In genomic region chr17:50908140-50908859, GRCh38 we compare ENCODE assay signal across 15 cellular contexts. TPM values are rescaled to one million over a fixed set of nuclear protein-coding genes. Genes with fewer than 3 reads are reported as not detected.
DNase-seq lines count a peak whose midpoint lies in the region; ATAC-seq and TF ChIP-seq lines count a peak whose summit lies in the region.
"Had no signal": no experiment of that assay in that cellular context is flagged by ENCODE, and none has a peak within 500 bp of the region (broad histone marks: within the 10 kb centered on the region; RNA-seq: fewer than 3 reads in every experiment).

No MANE protein-coding gene starts in this region.

- no peak overlapping the region for H3K4me3 ChIP-seq in right atrium auricular region
- H3K4me3 ChIP-seq in skin epidermis: no peak overlapping the region
- H3K4me3 ChIP-seq: adrenal gland, gastroesophageal sphincter had no signal

- no peak overlapping the region for H3K4me3 Mint-ChIP-seq in activated naive CD4-positive, alpha-beta T cell treated with anti-CD3 and anti-CD28 coated beads for 36 hours
- H3K4me3 Mint-ChIP-seq in T-helper 17 cell: peak overlapping the region; percentile 61
- H3K4me3 Mint-ChIP-seq: neural crest cell had no signal

- no peak for TF ChIP-seq CTCF in right atrium auricular region (IDR thresholded peaks at IDR 0.05)

- H3K36me3 ChIP-seq in right atrium auricular region: no peaks in the 10 kb centered on the region
- H3K36me3 ChIP-seq: adrenal gland, gastroesophageal sphincter had no signal

- peak overlapping the region; percentile 56 to 82 for H3K27ac ChIP-seq in right atrium auricular region
- H3K27ac ChIP-seq in skin epidermis: peak overlapping the region in 17 of 21 experiments; percentile 36 to 86 (median 72)

- CTCF ChIA-PET in activated naive CD4-positive, alpha-beta T cell treated with anti-CD3 and anti-CD28 coated beads for 36 hours (lab: Charles Lee): interaction anchor here (1.1 to 2.0 kb wide), 2 partner anchors 41 to 55 kb away, joined by 3 to 6 read pairs; no protein-coding TSS in a partner anchor

- no peaks in the 10 kb centered on the region for H3K36me3 Mint-ChIP-seq in activated naive CD4-positive, alpha-beta T cell treated with anti-CD3 and anti-CD28 coated beads for 36 hours (ENCODE audit: low read depth)
- no peaks in the 10 kb centered on the region for H3K36me3 Mint-ChIP-seq in T-helper 17 cell (ENCODE audit: low read depth)

- peaks cover 0 to 39% of the 10 kb centered on the region in 2 donors for H3K4me1 ChIP-seq in right atrium auricular region
- H3K4me1 ChIP-seq: adrenal gland had no signal

- peak; percentile 40 for DNase-seq in activated naive CD4-positive, alpha-beta T cell treated with anti-CD3 and anti-CD28 coated beads for 36 hours
- no peak for DNase-seq in activated naive CD4-positive, alpha-beta T cell (lab: John Stamatoyannopoulos, UW)
- DNase-seq in T-helper 17 cell (no peak), right atrium auricular region (ENCODE audit: low spot score) (no peak), NCI-H526 (lab: John Stamatoyannopoulos, UW) (no peak), NCI-H524 (lab: John Stamatoyannopoulos, UW) (no peak)
- DNase-seq: DND-41, kidney glomerular epithelial cell, NCI-H226, T1000 had no signal

- H3K27me3 ChIP-seq in right atrium auricular region: no peaks in the 10 kb centered on the region
- H3K27me3 ChIP-seq: adrenal gland, gastroesophageal sphincter had no signal

- intact Hi-C loops in activated naive CD4-positive, alpha-beta T cell treated with anti-CD3 and anti-CD28 coated beads for 36 hours (cut with micrococcal nuclease): no loop called here

- no peak for ATAC-seq in T-helper 17 cell
- no peak for ATAC-seq in HG03196 (IDR thresholded peaks at IDR 0.05; ENCODE audit: unreplicated experiment)

- H3K4me1 Mint-ChIP-seq in activated naive CD4-positive, alpha-beta T cell treated with anti-CD3 and anti-CD28 coated beads for 36 hours (ENCODE audit: low read depth): peaks cover 63% of the 10 kb centered on the region
- peaks cover 46% of the 10 kb centered on the region for H3K4me1 Mint-ChIP-seq in T-helper 17 cell

- H3K9me3 ChIP-seq in T-helper 17 cell (ENCODE audit: control insufficient read depth, low read length, poor library complexity, severe bottlenecking): no peaks in the 10 kb centered on the region
- H3K9me3 ChIP-seq in right atrium auricular region: no peaks in the 10 kb centered on the region
- H3K9me3 ChIP-seq: adrenal gland, gastroesophageal sphincter had no signal

- no peaks in the 10 kb centered on the region for H3K9me3 Mint-ChIP-seq in activated naive CD4-positive, alpha-beta T cell treated with anti-CD3 and anti-CD28 coated beads for 36 hours
- H3K9me3 Mint-ChIP-seq: neural crest cell had no signal

- H3K27me3 Mint-ChIP-seq in activated naive CD4-positive, alpha-beta T cell treated with anti-CD3 and anti-CD28 coated beads for 36 hours (ENCODE audit: low read depth): no peaks in the 10 kb centered on the region
- H3K27me3 Mint-ChIP-seq in T-helper 17 cell: no peaks in the 10 kb centered on the region

- peak overlapping the region; percentile 60 for H3K27ac Mint-ChIP-seq in activated naive CD4-positive, alpha-beta T cell treated with anti-CD3 and anti-CD28 coated beads for 36 hours
- H3K27ac Mint-ChIP-seq in T-helper 17 cell: peak overlapping the region; percentile 96

RNA-seq across cellular contexts. Expression of gene TOB1, which starts 42.1 kb away (rescaled TPM):
- 10 to 100 TPM; 40.7 to 44.7 TPM for total RNA-seq in activated naive CD4-positive, alpha-beta T cell treated with anti-CD3 and anti-CD28 coated beads for 36 hours
- total RNA-seq in T-helper 17 cell: 100 to 1,000 TPM; 226 to 358 TPM
- total RNA-seq in right atrium auricular region: 10 to 100 TPM; 29.0 to 31.0 TPM

Comparison
In these comparisons a context has a peak if more than half of its experiments do, and no peak if none do; other contexts are left out.
1. RNA of gene TOB1, which starts 42.1 kb away (total RNA-seq): 226 to 358 TPM in T-helper 17 cell; 40.7 to 44.7 TPM in activated naive CD4-positive, alpha-beta T cell treated with anti-CD3 and anti-CD28 coated beads for 36 hours and 29.0 to 31.0 TPM in right atrium auricular region; every median in the first group is over 4 times any median in the second.